ENCODE assay signal across 15 cellular contexts in the genomic region with DNA sequence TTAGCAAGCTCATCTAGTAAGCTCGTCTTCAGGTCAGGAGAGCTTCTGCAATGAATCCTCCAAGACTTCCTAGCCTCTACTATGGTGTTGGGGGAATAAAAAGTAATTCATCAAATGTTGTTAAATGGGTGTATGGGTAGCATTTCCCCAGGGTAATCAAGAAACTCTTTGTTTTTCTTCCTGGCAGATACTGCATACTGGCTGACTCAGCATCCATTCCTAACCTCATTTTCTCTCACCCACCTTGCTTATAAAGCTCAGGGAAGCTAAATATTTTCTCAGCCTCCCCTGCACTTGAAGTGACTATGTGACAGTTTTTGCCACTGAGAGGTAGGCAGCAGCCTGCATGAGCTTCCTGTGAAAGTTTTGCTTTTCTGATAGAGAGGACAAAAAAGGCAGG.
"Had no signal": no experiment of that assay in that cellular context is flagged by ENCODE, and none has a peak within 500 bp of the region (broad histone marks: within the 10 kb centered on the region; RNA-seq: fewer than 3 reads in every experiment).

No MANE protein-coding gene starts in this region.

- DNase-seq: activated CD4-positive, alpha-beta T cell treated with anti-CD3 and anti-CD28 coated beads, Interleukin-2, amount 10 ng/mL, durations not matched to agents 7 days and 5 days; activated CD8-positive, alpha-beta T cell treated with anti-CD3 and anti-CD28 coated beads, Interleukin-2, amount 10 ng/mL, durations not matched to agents 7 days and 5 days; activated naive CD4-positive, alpha-beta T cell treated with Interleukin-2 at 50 U/mL for 16 hours; activated T-cell treated with anti-CD3 and anti-CD28 coated beads, Interleukin-2, amount 50 U/mL, for 24 hours; body of pancreas; heart right ventricle; kidney glomerular epithelial cell; mesenchymal stem cell; naive thymus-derived CD8-positive, alpha-beta T cell; ovary; spleen; stimulated activated CD4-positive, alpha-beta T cell treated with anti-CD3 and anti-CD28 coated beads, Interleukin-4, amount 100 ng/mL, for 4 hours; T1000; testis; upper lobe of right lung had no signal

- H3K4me3 ChIP-seq: body of pancreas, heart right ventricle, ovary, spleen, testis, upper lobe of right lung had no signal

- H3K4me1 ChIP-seq: heart right ventricle, spleen, testis, upper lobe of right lung had no signal

- H3K9me3 ChIP-seq: body of pancreas, heart right ventricle, ovary, spleen, testis, upper lobe of right lung had no signal

- H3K36me3 ChIP-seq: heart right ventricle, ovary, spleen, upper lobe of right lung had no signal

- H3K27me3 ChIP-seq: body of pancreas, ovary, testis, upper lobe of right lung had no signal

- H3K27ac ChIP-seq: body of pancreas, heart right ventricle, ovary, spleen, testis, upper lobe of right lung had no signal
